11 cellular contexts compared by ENCODE assay signal in the genomic region with DNA sequence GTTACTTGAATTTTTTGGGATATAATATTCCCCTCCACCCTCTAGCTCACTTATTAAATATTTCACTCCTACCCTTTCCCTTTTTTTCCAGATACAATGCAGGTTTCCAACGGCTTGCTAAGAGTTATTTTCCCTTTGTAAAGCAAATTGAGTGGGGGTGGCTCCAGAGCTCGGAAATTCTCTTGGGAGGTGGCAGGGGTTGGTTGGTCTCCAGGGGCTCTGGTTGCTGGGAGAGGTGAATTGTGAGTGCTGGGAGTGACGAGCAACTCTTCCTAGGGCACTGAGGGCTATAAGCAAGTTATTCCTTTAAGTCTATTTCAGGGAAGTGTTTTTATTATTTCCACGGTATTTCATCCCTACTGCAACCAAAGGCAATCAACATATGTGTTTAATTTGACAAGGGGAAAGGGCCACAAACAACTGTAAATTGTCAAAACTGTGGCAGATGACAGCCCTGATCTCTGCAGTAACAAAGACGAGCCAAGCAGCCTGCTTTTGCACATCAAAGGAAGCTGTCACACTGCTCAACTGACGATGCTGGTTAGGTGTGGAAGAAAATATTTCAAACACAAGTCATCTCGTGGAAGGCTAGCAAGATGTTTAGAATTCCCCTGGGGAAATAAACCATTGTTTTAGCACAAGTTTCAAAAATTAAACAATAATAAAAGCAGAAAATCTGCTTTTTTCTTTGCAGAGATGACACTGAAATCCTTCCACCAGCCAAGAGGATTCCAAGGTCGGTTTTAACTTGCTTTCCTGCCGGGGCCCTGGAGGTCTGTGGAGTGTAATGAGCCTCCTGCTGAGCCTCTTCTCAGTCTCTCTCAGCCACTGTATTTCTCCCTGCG. TPM values are rescaled to one million over a fixed set of nuclear protein-coding genes. Genes with fewer than 3 reads are reported as not detected.
A peak's percentile ranks its signal among the peaks of the same experiment; 100 is the strongest.
DNase-seq lines count a peak whose midpoint lies in the region; ATAC-seq, FAIRE-seq and TF ChIP-seq lines count a peak whose summit lies in the region.
"Had no signal": no experiment of that assay in that cellular context is flagged by ENCODE, and none has a peak within 500 bp of the region (broad histone marks: within the 10 kb centered on the region; RNA-seq: fewer than 3 reads in every experiment).

No MANE protein-coding gene starts in this region.

- H3K9ac ChIP-seq in astrocyte (ENCODE audit: low read length) (no peak overlapping the region), kidney (ENCODE audit: low read length in 2 of 2) (no peak overlapping the region)

- peak overlapping the region; percentile 30 for H3K27ac Mint-ChIP-seq in astrocyte (ENCODE audit: unreplicated experiment)

- H3K4me3 ChIP-seq in astrocyte (ENCODE audit: insufficient read depth, low read depth, low read length) = no peak overlapping the region
- no peak overlapping the region for H3K4me3 ChIP-seq in kidney (ENCODE audit: low read length in 2 of 2)
- H3K4me3 ChIP-seq: lung had no signal

- no peaks in the 10 kb centered on the region for H3K36me3 Mint-ChIP-seq in astrocyte (ENCODE audit: low read depth, unreplicated experiment)

- H2AFZ ChIP-seq in astrocyte (ENCODE audit: low read depth, low read length) = no peak overlapping the region

- TF ChIP-seq CTCF in astrocyte (IDR thresholded peaks at IDR 0.05; ENCODE audit: insufficient read depth, low read depth, low read length) = no peak
- no peak for TF ChIP-seq CTCF in kidney (IDR thresholded peaks at IDR 0.05; ENCODE audit: borderline replicate concordance, extremely low read depth, insufficient read depth)

- H3K79me2 ChIP-seq in astrocyte (ENCODE audit: insufficient read depth, low read length) = no peaks in the 10 kb centered on the region

- FAIRE-seq in astrocyte (lab: Jason Lieb, UNC) (no peak), kidney (lab: Jason Lieb, UNC) (no peak)

- no peaks in the 10 kb centered on the region for H3K9me3 Mint-ChIP-seq in astrocyte (ENCODE audit: unreplicated experiment)

- H4K20me1 ChIP-seq in astrocyte (ENCODE audit: insufficient read depth, low read length) = no peaks in the 10 kb centered on the region

- H3K4me2 ChIP-seq in astrocyte (ENCODE audit: low read length) = peak overlapping the region; percentile 51

- H3K27ac ChIP-seq in astrocyte (ENCODE audit: low read depth, low read length) (no peak overlapping the region), kidney (ENCODE audit: low read depth in 2 of 2, low read length in 2 of 2) (no peak overlapping the region)

- no peaks in the 10 kb centered on the region for H3K27me3 ChIP-seq in astrocyte (ENCODE audit: insufficient read depth, low read length)

- DNase-seq in AG20443 (ENCODE audit: low spot score) (peak; percentile 52), HuH-7.5 (ENCODE audit: low spot score) (peak; percentile 26), astrocyte (ENCODE audit: low read depth) (peak; percentile 33), kidney (peak; percentile 4), NCI-H2081 treated with DMSO at 0.1 percent for 48 hours (lab: John Stamatoyannopoulos, UW) (no peak), H4 (ENCODE audit: low spot score) (no peak)
- no peak for DNase-seq in stimulated activated CD8-positive, alpha-beta memory T cell treated with anti-CD3 and anti-CD28 coated beads, Interleukin-4, amount 100 ng/mL, for 48 hours
- DNase-seq: activated CD8-positive, alpha-beta memory T cell treated with anti-CD3 and anti-CD28 coated beads, Interleukin-2, amount 50 U/mL, for 48 hours; DMS153 had no signal

- peaks cover 7% of the 10 kb centered on the region for H3K4me1 Mint-ChIP-seq in astrocyte (ENCODE audit: low read depth, unreplicated experiment)

- intact Hi-C loops in kidney (cut with DNase I) = no loop called here

- H3K4me1 ChIP-seq in astrocyte (ENCODE audit: insufficient read depth, low read length) (peaks cover 7% of the 10 kb centered on the region), kidney (ENCODE audit: control insufficient read depth in 1 of 2, insufficient read depth in 1 of 2, low read depth in 1 of 2, low read length in 2 of 2) (no peaks in the 10 kb centered on the region)

- no peak overlapping the region for H3K4me3 Mint-ChIP-seq in astrocyte (ENCODE audit: unreplicated experiment)

- ATAC-seq in GM21529 (IDR thresholded peaks at IDR 0.05; ENCODE audit: unreplicated experiment) = no peak

- H3K36me3 ChIP-seq in astrocyte (ENCODE audit: insufficient read depth, low read length) (no peaks in the 10 kb centered on the region), kidney (ENCODE audit: control insufficient read depth in 1 of 2, insufficient read depth in 2 of 2, low read length in 2 of 2) (no peaks in the 10 kb centered on the region)

- no peaks in the 10 kb centered on the region for H3K9me3 ChIP-seq in astrocyte (ENCODE audit: insufficient read depth, low read depth, low read length)
- H3K9me3 ChIP-seq in kidney (ENCODE audit: control insufficient read depth in 1 of 2, low read length in 2 of 2) = no peaks in the 10 kb centered on the region

- H3K27me3 Mint-ChIP-seq in astrocyte (ENCODE audit: low read depth, unreplicated experiment) = no peaks in the 10 kb centered on the region

RNA-seq across cellular contexts. Expression of a gene that starts 34.8 kb away (rescaled TPM):
- 21.9 and 25.8 TPM in 2 replicates for total RNA-seq in astrocyte
- 41.0 TPM for total RNA-seq in kidney
- 2.6 TPM for polyA plus RNA-seq in kidney (ENCODE audit: insufficient read depth, low read depth, low replicate concordance)
- 4.4 TPM in 2 replicates for total RNA-seq in H4 (2014; rRNA removed; shearing (Covaris generic))

Comparison
In these comparisons a context has a peak if more than half of its experiments do, and no peak if none do; other contexts are left out.
1. DNase-seq: peak in AG20443 (single experiment), HuH-7.5 (single experiment), astrocyte (single experiment) and kidney (single experiment); none in NCI-H2081 treated with DMSO at 0.1 percent for 48 hours (single experiment), H4 (single experiment) and stimulated activated CD8-positive, alpha-beta memory T cell treated with anti-CD3 and anti-CD28 coated beads, Interleukin-4, amount 100 ng/mL, for 48 hours (single experiment).